8 cellular contexts compared by ENCODE assay signal in genomic region chr18:49813071-49813320, GRCh38. TPM values are rescaled to one million over a fixed set of nuclear protein-coding genes. Genes with fewer than 3 reads are reported as not detected.
DNase-seq lines count a peak whose midpoint lies in the region; ATAC-seq and TF ChIP-seq lines count a peak whose summit lies in the region.

No MANE protein-coding gene starts in this region.

- peaks cover 35% of the 10 kb centered on the region for H3K4me1 Mint-ChIP-seq in nephron progenitor cell

- H3K4me3 Mint-ChIP-seq in nephron progenitor cell, result peak overlapping the region; percentile 97

- H3K4me3 ChIP-seq in WI38 (ENCODE audit: low read depth, low read length), result peak overlapping the region; percentile 71
- peak overlapping the region; percentile 87 for H3K4me3 ChIP-seq in fibroblast of villous mesenchyme (ENCODE audit: low read depth, low read length)

- DNase-seq in DMS79 treated with DMSO at 0.1 percent for 48 hours (lab: John Stamatoyannopoulos, UW), result peak; percentile 73
- no peak for DNase-seq in DMS79 (lab: John Stamatoyannopoulos, UW)
- DNase-seq in HuH-7.5 (ENCODE audit: low spot score), result peak; percentile 33
- DNase-seq in fibroblast of villous mesenchyme (ENCODE audit: low read depth), result peak; percentile 59
- DNase-seq in nephron progenitor cell, result peak; percentile 41
- no peak for DNase-seq in epidermal melanocyte (ENCODE audit: insufficient read length, low spot score)

- H3K27ac Mint-ChIP-seq in nephron progenitor cell, result peak overlapping the region; percentile 33

- TF ChIP-seq CTCF in WI38 (IDR thresholded peaks at IDR 0.05; ENCODE audit: low read depth, low read length) (no peak), fibroblast of villous mesenchyme (IDR thresholded peaks at IDR 0.05; ENCODE audit: insufficient read depth, low read depth, low read length) (no peak), nephron progenitor cell (IDR thresholded peaks at IDR 0.05) (no peak)

- H3K36me3 Mint-ChIP-seq in nephron progenitor cell (ENCODE audit: low read depth), result peaks cover 47% of the 10 kb centered on the region

- peaks cover 35% of the 10 kb centered on the region for H3K9me3 Mint-ChIP-seq in nephron progenitor cell

- ATAC-seq in GM21528 (IDR thresholded peaks at IDR 0.05; ENCODE audit: low FRiP score, unreplicated experiment), result peak; percentile 40

- peaks cover 4% of the 10 kb centered on the region for H3K27me3 Mint-ChIP-seq in nephron progenitor cell (ENCODE audit: low read depth, poor library complexity)

RNA-seq across cellular contexts. Expression of gene ACAA2, which starts 0.3 kb away (rescaled TPM):
- total RNA-seq in fibroblast of villous mesenchyme, result 31.5 and 36.1 TPM in 2 replicates

Comparison
In these comparisons a context has a peak if more than half of its experiments do, and no peak if none do; other contexts are left out.
1. DNase-seq: peak in DMS79 treated with DMSO at 0.1 percent for 48 hours (single experiment), HuH-7.5 (single experiment), fibroblast of villous mesenchyme (single experiment) and nephron progenitor cell (single experiment); none in DMS79 (single experiment) and epidermal melanocyte (single experiment).